In genomic region chr17:38352245-38353083, GRCh38 we compare ENCODE assay signal across 8 cellular contexts. TPM values are rescaled to one million over a fixed set of nuclear protein-coding genes. Genes with fewer than 3 reads are reported as not detected.
DNase-seq lines count a peak whose midpoint lies in the region; ATAC-seq and TF ChIP-seq lines count a peak whose summit lies in the region.

No MANE protein-coding gene starts in this region.

- peak overlapping the region; percentile 69 for H3K4me3 ChIP-seq in HFF-Myc (replicated peaks; ENCODE audit: low read depth, low read length)

- no peak for TF ChIP-seq CTCF in HFF-Myc (IDR thresholded peaks at IDR 0.05; ENCODE audit: low read depth, low read length, missing control alignments)

- in situ Hi-C loops in G401 (cut with HindIII; ENCODE audit: low sequenced_read_pairs): no loop called here

- peak; percentile 48 for ATAC-seq in SK-N-SH treated with all-trans-retinoic acid at 6 μM for 48 hours

- DNase-seq in GM03348 (ENCODE audit: low spot score) (peak; percentile 59), HFF-Myc (ENCODE audit: extremely low read depth, low read depth) (no peak), cerebellar cortex (ENCODE audit: low spot score) (peak; percentile 29), left kidney (ENCODE audit: low read depth, low spot score) (peak; percentile 58), G401 (ENCODE audit: low spot score) (no peak), pons (ENCODE audit: low spot score) (no peak)
- peak; percentile 7 to 15 for DNase-seq in stimulated activated CD4-positive, alpha-beta T cell treated with anti-CD3 and anti-CD28 coated beads, Interleukin-2, amount 100 ng/mL, for 48 hours

TF ChIP-seq in SK-N-SH treated with all-trans-retinoic acid at 6 μM for 48 hours, 23 proteins besides CTCF, POLR2A, EP300 and RAD21:
- TF ChIP-seq ZNF70 (CRISPR knock-in tag; IDR thresholded peaks at IDR 0.05): no peak
- TF ChIP-seq ESRRG (CRISPR knock-in tag; IDR thresholded peaks at IDR 0.05): no peak
- TF ChIP-seq ZNF565 (CRISPR knock-in tag; conservative IDR thresholded peaks at IDR 0.05; ENCODE audit: low read depth): no peak
- no peak for TF ChIP-seq ZFP30 (CRISPR knock-in tag; IDR thresholded peaks at IDR 0.05)
- TF ChIP-seq OSR1 (CRISPR knock-in tag; IDR thresholded peaks at IDR 0.05): no peak
- no peak for TF ChIP-seq CSDC2 (CRISPR knock-in tag; IDR thresholded peaks at IDR 0.05)
- no peak for TF ChIP-seq GLIS3 (CRISPR knock-in tag; IDR thresholded peaks at IDR 0.05)
- no peak for TF ChIP-seq TCF4 (CRISPR knock-in tag; IDR thresholded peaks at IDR 0.05; ENCODE audit: borderline replicate concordance)
- no peak for TF ChIP-seq ISL1 (CRISPR knock-in tag; IDR thresholded peaks at IDR 0.05)
- TF ChIP-seq CSRNP3 (CRISPR knock-in tag; IDR thresholded peaks at IDR 0.05): no peak
- no peak for TF ChIP-seq POU6F1 (CRISPR knock-in tag; IDR thresholded peaks at IDR 0.05; ENCODE audit: borderline replicate concordance, low read depth)
- TF ChIP-seq ZFP3 (CRISPR knock-in tag; IDR thresholded peaks at IDR 0.05): no peak

RNA-seq across cellular contexts. Expression of gene SOCS7, which starts 0.8 kb away (rescaled TPM):
- total RNA-seq in G401 (2014; rRNA removed; shearing (Covaris generic)): 12.7 and 14.9 TPM in 2 replicates

RNA-seq across cellular contexts. Expression of gene GPR179, which starts 8.7 kb away (rescaled TPM):
- total RNA-seq in G401 (2014; rRNA removed; shearing (Covaris generic)): not detected in 2 replicates

RNA-seq across cellular contexts. Expression of gene MRPL45, which starts 55.5 kb away (rescaled TPM):
- 81.2 and 90.6 TPM in 2 replicates for total RNA-seq in G401 (2014; rRNA removed; shearing (Covaris generic))

Comparison
In these comparisons a context has a peak if more than half of its experiments do, and no peak if none do; other contexts are left out.
1. DNase-seq: peak in GM03348 (single experiment), cerebellar cortex (single experiment), left kidney (single experiment) and stimulated activated CD4-positive, alpha-beta T cell treated with anti-CD3 and anti-CD28 coated beads, Interleukin-2, amount 100 ng/mL, for 48 hours (2 of 2); none in HFF-Myc (single experiment), G401 (single experiment) and pons (single experiment).